ENCODE assay signal across 13 cellular contexts in genomic region chr11:60985501-60985900, GRCh38. TPM values are rescaled to one million over a fixed set of nuclear protein-coding genes. Genes with fewer than 3 reads are reported as not detected.
DNase-seq lines count a peak whose midpoint lies in the region; ATAC-seq and TF ChIP-seq lines count a peak whose summit lies in the region.
"Had no signal": no experiment of that assay in that cellular context is flagged by ENCODE, and none has a peak within 500 bp of the region (broad histone marks: within the 10 kb centered on the region; RNA-seq: fewer than 3 reads in every experiment).

No MANE protein-coding gene starts in this region.

- TF ChIP-seq POLR2A in gastrocnemius medialis (IDR thresholded peaks at IDR 0.05): no peak

- no peaks in the 10 kb centered on the region for H3K27me3 Mint-ChIP-seq in activated CD8-positive, alpha-beta memory T cell treated with anti-CD3 and anti-CD28 coated beads, Interleukin-2, amount 10 ng/mL, durations not matched to agents 7 days and 5 days
- H3K27me3 Mint-ChIP-seq in activated B cell treated with CpG ODN at 0.5 μM for 24 hours: no peaks in the 10 kb centered on the region

- peaks cover 11% of the 10 kb centered on the region for H3K4me1 ChIP-seq in mammary epithelial cell (ENCODE audit: insufficient read depth, low read length)
- no peaks in the 10 kb centered on the region for H3K4me1 ChIP-seq in gastrocnemius medialis
- H3K4me1 ChIP-seq: lower lobe of right lung, uterus had no signal

- peaks cover 91% of the 10 kb centered on the region for H3K4me1 Mint-ChIP-seq in activated CD8-positive, alpha-beta memory T cell treated with anti-CD3 and anti-CD28 coated beads, Interleukin-2, amount 10 ng/mL, durations not matched to agents 7 days and 5 days
- peaks cover 52% of the 10 kb centered on the region for H3K4me1 Mint-ChIP-seq in activated B cell treated with CpG ODN at 0.5 μM for 24 hours
- peaks cover 87% of the 10 kb centered on the region for H3K4me1 Mint-ChIP-seq in stimulated activated effector memory CD8-positive, alpha-beta T cell treated with anti-CD3 and anti-CD28 coated beads, Interleukin-12 subunit alpha, Interleukin-12 subunit beta, amount 100 ng/mL, for 72 hours

- peak overlapping the region; percentile 89 for H3K27ac Mint-ChIP-seq in activated CD8-positive, alpha-beta memory T cell treated with anti-CD3 and anti-CD28 coated beads, Interleukin-2, amount 10 ng/mL, durations not matched to agents 7 days and 5 days
- peak overlapping the region; percentile 18 for H3K27ac Mint-ChIP-seq in activated B cell treated with CpG ODN at 0.5 μM for 24 hours
- H3K27ac Mint-ChIP-seq in stimulated activated effector memory CD8-positive, alpha-beta T cell treated with anti-CD3 and anti-CD28 coated beads, Interleukin-12 subunit alpha, Interleukin-12 subunit beta, amount 100 ng/mL, for 72 hours: peak overlapping the region; percentile 80

- peaks cover 39% of the 10 kb centered on the region for H3K36me3 Mint-ChIP-seq in activated CD8-positive, alpha-beta memory T cell treated with anti-CD3 and anti-CD28 coated beads, Interleukin-2, amount 10 ng/mL, durations not matched to agents 7 days and 5 days
- no peaks in the 10 kb centered on the region for H3K36me3 Mint-ChIP-seq in activated B cell treated with CpG ODN at 0.5 μM for 24 hours (ENCODE audit: low read depth)
- peaks cover 95% of the 10 kb centered on the region for H3K36me3 Mint-ChIP-seq in stimulated activated effector memory CD8-positive, alpha-beta T cell treated with anti-CD3 and anti-CD28 coated beads, Interleukin-12 subunit alpha, Interleukin-12 subunit beta, amount 100 ng/mL, for 72 hours

- no peak overlapping the region for H3K9ac ChIP-seq in mammary epithelial cell (ENCODE audit: insufficient read depth, low read length)

- H3K9me3 ChIP-seq in mammary epithelial cell (replicated peaks; ENCODE audit: insufficient read depth, low read length) (no peaks in the 10 kb centered on the region), gastrocnemius medialis (no peaks in the 10 kb centered on the region)
- H3K9me3 ChIP-seq: lower lobe of right lung, uterus had no signal

- no peaks in the 10 kb centered on the region for H3K79me2 ChIP-seq in mammary epithelial cell (ENCODE audit: insufficient read depth, low read length)

- no peak overlapping the region for H3K4me2 ChIP-seq in mammary epithelial cell (ENCODE audit: insufficient read depth, low read depth, low read length)

- in situ Hi-C loops in mammary epithelial cell (cut with MboI; ENCODE audit: low sequenced_read_pairs in 2 of 2): no loop called here
- in situ Hi-C loops in gastrocnemius medialis (cut with MboI; ENCODE audit: low sequenced_read_pairs in 4 of 4): loop anchor here in 1 of 4 donors (25.0 kb wide), 1 partner anchor 102 kb away; no protein-coding TSS in a partner anchor

- DNase-seq in activated CD8-positive, alpha-beta memory T cell treated with anti-CD3 and anti-CD28 coated beads, Interleukin-2, amount 10 ng/mL, durations not matched to agents 7 days and 5 days: no peak
- DNase-seq in activated CD8-positive, alpha-beta memory T cell treated with anti-CD3 and anti-CD28 coated beads for 24 hours: no peak
- no peak for DNase-seq in activated B cell treated with CpG ODN at 0.5 μM for 24 hours
- no peak for DNase-seq in mammary epithelial cell
- DNase-seq in stimulated activated effector memory CD8-positive, alpha-beta T cell treated with anti-CD3 and anti-CD28 coated beads, Interleukin-12 subunit alpha, Interleukin-12 subunit beta, amount 100 ng/mL, for 72 hours (ENCODE audit: low spot score in 2 of 2): no peak
- no peak for DNase-seq in hippocampal formation (lab: John Stamatoyannopoulos, UW)
- no peak for DNase-seq in effector CD4-positive, alpha-beta T cell
- DNase-seq in gastrocnemius medialis: no peak
- DNase-seq: ACHN, NCI-H526 treated with DMSO at 0.1 percent for 48 hours, uterus had no signal

- no peak for ATAC-seq in activated CD8-positive, alpha-beta memory T cell treated with anti-CD3 and anti-CD28 coated beads, Interleukin-2, amount 10 ng/mL, durations not matched to agents 7 days and 5 days
- ATAC-seq in activated B cell treated with CpG ODN at 0.5 μM for 24 hours (ENCODE audit: low read depth) (no peak), gastrocnemius medialis (no peak)
- ATAC-seq in stimulated activated effector memory CD8-positive, alpha-beta T cell treated with anti-CD3 and anti-CD28 coated beads, Interleukin-12 subunit alpha, Interleukin-12 subunit beta, amount 100 ng/mL, for 72 hours: no peak
- ATAC-seq: HepG2 had no signal

- H4K20me1 ChIP-seq in mammary epithelial cell (ENCODE audit: insufficient read depth, low read length): no peaks in the 10 kb centered on the region

- WGBS in mammary epithelial cell (ENCODE audit: low coverage, missing lambda C conversion rate): 84% methylated on average over 2 of the region's 2 CpGs

- H3K4me3 ChIP-seq in mammary epithelial cell (replicated peaks in 1 of 3; ENCODE audit: insufficient read depth in 1 of 3, low read depth in 2 of 3, low read length in 3 of 3) (no peak overlapping the region), gastrocnemius medialis (no peak overlapping the region)
- H3K4me3 ChIP-seq: lower lobe of right lung, uterus had no signal

- dilution Hi-C loops in mammary epithelial cell (cut with HindIII; ENCODE audit: low sequenced_read_pairs): no loop called here

- H3K36me3 ChIP-seq in mammary epithelial cell (ENCODE audit: insufficient read depth, low read length) (no peaks in the 10 kb centered on the region), gastrocnemius medialis (no peaks in the 10 kb centered on the region)
- H3K36me3 ChIP-seq: lower lobe of right lung, uterus had no signal

- peak overlapping the region; percentile 67 for H3K4me3 Mint-ChIP-seq in activated CD8-positive, alpha-beta memory T cell treated with anti-CD3 and anti-CD28 coated beads, Interleukin-2, amount 10 ng/mL, durations not matched to agents 7 days and 5 days
- H3K4me3 Mint-ChIP-seq in activated B cell treated with CpG ODN at 0.5 μM for 24 hours: no peak overlapping the region
- H3K4me3 Mint-ChIP-seq in stimulated activated effector memory CD8-positive, alpha-beta T cell treated with anti-CD3 and anti-CD28 coated beads, Interleukin-12 subunit alpha, Interleukin-12 subunit beta, amount 100 ng/mL, for 72 hours: peak overlapping the region; percentile 52

- H3K27me3 ChIP-seq in mammary epithelial cell (ENCODE audit: insufficient read depth, low read length): no peaks in the 10 kb centered on the region
- H3K27me3 ChIP-seq in gastrocnemius medialis: no peaks in the 10 kb centered on the region
- H3K27me3 ChIP-seq: uterus had no signal

- H3K9me3 Mint-ChIP-seq in activated CD8-positive, alpha-beta memory T cell treated with anti-CD3 and anti-CD28 coated beads, Interleukin-2, amount 10 ng/mL, durations not matched to agents 7 days and 5 days (ENCODE audit: low read depth): no peaks in the 10 kb centered on the region
- no peaks in the 10 kb centered on the region for H3K9me3 Mint-ChIP-seq in activated B cell treated with CpG ODN at 0.5 μM for 24 hours
- H3K9me3 Mint-ChIP-seq in stimulated activated effector memory CD8-positive, alpha-beta T cell treated with anti-CD3 and anti-CD28 coated beads, Interleukin-12 subunit alpha, Interleukin-12 subunit beta, amount 100 ng/mL, for 72 hours: no peaks in the 10 kb centered on the region

- TF ChIP-seq CTCF in activated B cell treated with CpG ODN at 0.5 μM for 24 hours (IDR thresholded peaks at IDR 0.05): no peak
- no peak for TF ChIP-seq CTCF in mammary epithelial cell (conservative IDR thresholded peaks at IDR 0.05 in 1 of 2, IDR thresholded peaks at IDR 0.05 in 1 of 2; ENCODE audit: extremely low read depth in 1 of 2, insufficient read depth in 1 of 2, low read depth in 1 of 2, low read length in 2 of 2)
- no peak for TF ChIP-seq CTCF in gastrocnemius medialis (IDR thresholded peaks at IDR 0.05 in 4 of 5, conservative IDR thresholded peaks at IDR 0.05 in 1 of 5)

- CTCF ChIA-PET in activated CD8-positive, alpha-beta memory T cell treated with anti-CD3 and anti-CD28 coated beads, Interleukin-2, amount 10 ng/mL, durations not matched to agents 7 days and 5 days (lab: Charles Lee): interaction anchor here (1.0 to 2.1 kb wide), 5 partner anchors 13 to 86 kb away, joined by 3 to 6 read pairs (median 5); partner anchors contain the start of gene TMEM109
- CTCF ChIA-PET in activated B cell treated with CpG ODN at 0.5 μM for 24 hours (lab: Charles Lee): no interaction called here
- CTCF ChIA-PET in mammary epithelial cell (lab: Charles Lee; ENCODE audit: low non-redundant PET): interaction anchor here (0.6 kb wide), 1 partner anchor 72 kb away, joined by 4 read pairs; no protein-coding TSS in a partner anchor

- POLR2A ChIA-PET in activated B cell treated with CpG ODN at 0.5 μM for 24 hours (lab: Charles Lee): no interaction called here

- H2AFZ ChIP-seq in mammary epithelial cell (ENCODE audit: low read depth, low read length): no peak overlapping the region

- H3K27ac ChIP-seq in mammary epithelial cell (ENCODE audit: insufficient read depth, low read depth, low read length) (peak overlapping the region; percentile 23), gastrocnemius medialis (no peak overlapping the region)
- H3K27ac ChIP-seq: lower lobe of right lung, uterus had no signal

- intact Hi-C loops in activated B cell treated with CpG ODN at 0.5 μM for 24 hours (cut with micrococcal nuclease) (loop anchor here (5.0 kb wide), 1 partner anchor 37 kb away; no protein-coding TSS in a partner anchor), mammary epithelial cell (cut with micrococcal nuclease) (no loop called here), gastrocnemius medialis (cut with DNase I; ENCODE audit: low total_unique reads) (no loop called here)

- BruUV-seq in mammary epithelial cell (replicated peaks; lab: Mats Ljungman, UMichigan): no TSS peak

RNA-seq across cellular contexts. Expression of gene CD6, which starts 14.0 kb away (rescaled TPM):
- total RNA-seq in activated CD8-positive, alpha-beta memory T cell treated with anti-CD3 and anti-CD28 coated beads, Interleukin-2, amount 10 ng/mL, durations not matched to agents 7 days and 5 days: 100 to 1,000 TPM; 152 to 181 TPM
- 6.7 and 12.0 TPM in 2 replicates for total RNA-seq in activated B cell treated with CpG ODN at 0.5 μM for 24 hours
- total RNA-seq in mammary epithelial cell: not detected
- polyA plus RNA-seq in mammary epithelial cell: not detected
- not detected for polyA minus RNA-seq in mammary epithelial cell
- under 1 TPM in 2 of 4 donors, not detected in 2; 0.16 to 0.25 TPM for total RNA-seq in gastrocnemius medialis
- total RNA-seq: HepG2 had no signal
- polyA plus RNA-seq: HepG2 had no signal

RNA-seq across cellular contexts. Expression of gene SLC15A3, which starts 33.5 kb away (rescaled TPM):
- total RNA-seq in activated CD8-positive, alpha-beta memory T cell treated with anti-CD3 and anti-CD28 coated beads, Interleukin-2, amount 10 ng/mL, durations not matched to agents 7 days and 5 days: under 1 TPM; 0.30 to 0.96 TPM
- 76.4 and 77.8 TPM in 2 replicates for total RNA-seq in activated B cell treated with CpG ODN at 0.5 μM for 24 hours
- under 1 TPM; 0.16 to 0.17 TPM for total RNA-seq in mammary epithelial cell
- polyA plus RNA-seq in mammary epithelial cell: 0.07 TPM
- not detected for polyA minus RNA-seq in mammary epithelial cell
- total RNA-seq in gastrocnemius medialis: 1 to 10 TPM; 2.8 to 6.9 (median 6.0) TPM

Comparison
In these comparisons a context has a peak if more than half of its experiments do, and no peak if none do; other contexts are left out.
1. H3K27ac Mint-ChIP-seq: peak in every context shown above with its lines; median percentile 89 in activated CD8-positive, alpha-beta memory T cell treated with anti-CD3 and anti-CD28 coated beads, Interleukin-2, amount 10 ng/mL, durations not matched to agents 7 days and 5 days; 80 in stimulated activated effector memory CD8-positive, alpha-beta T cell treated with anti-CD3 and anti-CD28 coated beads, Interleukin-12 subunit alpha, Interleukin-12 subunit beta, amount 100 ng/mL, for 72 hours; 18 in activated B cell treated with CpG ODN at 0.5 μM for 24 hours.
2. RNA of gene CD6, which starts 14.0 kb away (total RNA-seq): 152 to 181 TPM in activated CD8-positive, alpha-beta memory T cell treated with anti-CD3 and anti-CD28 coated beads, Interleukin-2, amount 10 ng/mL, durations not matched to agents 7 days and 5 days; 6.7 to 12.0 TPM in activated B cell treated with CpG ODN at 0.5 μM for 24 hours, 0.16 to 0.25 TPM in gastrocnemius medialis and not detected in mammary epithelial cell; every median in the first group is over 10 times any median in the second.